In the genomic region with DNA sequence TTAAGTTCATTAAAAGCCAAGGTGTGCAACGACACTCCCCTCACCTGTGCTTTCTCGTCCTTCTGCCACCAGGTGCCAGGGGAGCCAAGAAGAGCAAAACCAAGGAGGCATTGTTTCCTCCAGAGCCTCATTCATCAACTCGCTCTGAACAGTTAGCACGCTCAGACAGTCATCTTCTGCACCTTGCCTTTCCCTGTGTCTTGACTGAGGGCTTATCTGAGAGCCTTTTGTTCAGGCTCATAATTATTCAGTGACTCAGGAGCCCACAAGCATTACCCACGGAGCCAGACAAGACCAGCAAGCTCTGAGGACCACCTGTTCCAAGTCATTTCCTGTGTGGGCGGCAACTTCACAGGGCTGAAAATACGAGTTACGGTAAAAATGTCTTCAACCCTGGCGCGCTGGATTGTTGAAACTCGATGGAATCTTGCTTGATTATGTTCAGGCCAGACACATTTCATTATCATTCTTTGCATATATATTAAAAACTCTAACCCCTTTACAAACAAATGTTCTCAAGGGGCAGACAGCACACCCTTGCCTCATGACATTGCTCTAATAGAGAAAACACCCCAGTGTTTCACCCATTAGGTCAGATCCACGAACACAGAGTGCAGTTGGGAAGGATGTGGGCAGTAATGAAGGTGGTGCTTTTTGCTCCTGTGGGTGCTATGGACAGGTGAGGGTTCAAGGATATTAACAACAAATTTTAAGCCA, we compare ENCODE assay signal across 9 cellular contexts.
DNase-seq lines count a peak whose midpoint lies in the region; ATAC-seq and TF ChIP-seq lines count a peak whose summit lies in the region.
"Had no signal": no experiment of that assay in that cellular context is flagged by ENCODE, and none has a peak within 500 bp of the region (broad histone marks: within the 10 kb centered on the region; RNA-seq: fewer than 3 reads in every experiment).

No MANE protein-coding gene starts in this region.

- POLR2A ChIA-PET in AG04450 (lab: Yijun Ruan, JAX), result interaction anchor here (0.8 kb wide), 1 partner anchor 118 kb away, joined by 3 read pairs; no protein-coding TSS in a partner anchor

- H3K36me3 Mint-ChIP-seq in activated T-cell treated with anti-CD3 and anti-CD28 coated beads, Interleukin-2, amount 50 U/mL, for 24 hours (ENCODE audit: low read depth), result no peaks in the 10 kb centered on the region
- H3K36me3 Mint-ChIP-seq: brain had no signal

- H2BK5ac ChIP-seq in neuronal stem cell (ENCODE audit: low read length), result no peak overlapping the region

- DNase-seq in AG04450 (ENCODE audit: low read depth, low spot score), result peak; percentile 61
- DNase-seq in NB4 (ENCODE audit: low read depth), result peak; percentile 15
- peak; percentile 73 for DNase-seq in activated T-cell treated with anti-CD3 and anti-CD28 coated beads, Interleukin-2, amount 50 U/mL, for 24 hours
- peak; percentile 99 for DNase-seq in myocyte (ENCODE audit: low read depth)
- DNase-seq in neuronal stem cell (ENCODE audit: low spot score), result no peak
- DNase-seq in NCI-H69 (lab: John Stamatoyannopoulos, UW), result no peak
- no peak for DNase-seq in colonic mucosa

- H3K27me3 Mint-ChIP-seq in activated T-cell treated with anti-CD3 and anti-CD28 coated beads, Interleukin-2, amount 50 U/mL, for 24 hours, result no peaks in the 10 kb centered on the region
- H3K27me3 Mint-ChIP-seq: brain had no signal

- H3K9me3 Mint-ChIP-seq in activated T-cell treated with anti-CD3 and anti-CD28 coated beads, Interleukin-2, amount 50 U/mL, for 24 hours, result no peaks in the 10 kb centered on the region

- no peak overlapping the region for H3K18ac ChIP-seq in neuronal stem cell (ENCODE audit: low read length)

- H3K9me3 ChIP-seq in AG04450 (ENCODE audit: control insufficient read depth, insufficient read depth, low read length) (no peaks in the 10 kb centered on the region; the same call in 1 of the 2 replicates), neuronal stem cell (replicated peaks in 1 of 2; ENCODE audit: control insufficient read depth in 2 of 2, insufficient read depth in 1 of 2, low read depth in 1 of 2, low read length in 2 of 2) (no peaks in the 10 kb centered on the region), colonic mucosa (no peaks in the 10 kb centered on the region)

- H4K91ac ChIP-seq in neuronal stem cell (ENCODE audit: low read depth, low read length, poor library complexity), result no peak overlapping the region

- H3K4me3 ChIP-seq in AG04450 (ENCODE audit: low read depth, low read length), result no peak overlapping the region
- H3K4me3 ChIP-seq in NB4 (ENCODE audit: low read depth, low read length), result no peak overlapping the region
- no peak overlapping the region for H3K4me3 ChIP-seq in neuronal stem cell (ENCODE audit: low read length in 2 of 2)
- no peak overlapping the region for H3K4me3 ChIP-seq in colonic mucosa

- peaks cover 51% of the 10 kb centered on the region for H3K4me1 Mint-ChIP-seq in activated T-cell treated with anti-CD3 and anti-CD28 coated beads, Interleukin-2, amount 50 U/mL, for 24 hours (ENCODE audit: low read depth)

- no peak for TF ChIP-seq POLR2A in NB4 (IDR thresholded peaks at IDR 0.05; ENCODE audit: extremely low read depth, insufficient read length)

- H2BK120ac ChIP-seq in neuronal stem cell (ENCODE audit: low read depth, low read length), result no peak overlapping the region

- H2BK12ac ChIP-seq in neuronal stem cell (ENCODE audit: low read length), result no peak overlapping the region

- no peak for ATAC-seq in GM21360 (IDR thresholded peaks at IDR 0.05; ENCODE audit: unreplicated experiment)

- H3K9ac ChIP-seq in neuronal stem cell (ENCODE audit: low read depth, low read length, poor library complexity), result no peak overlapping the region
- no peak overlapping the region for H3K9ac ChIP-seq in colonic mucosa (ENCODE audit: low read depth in 2 of 2, low read length in 2 of 2)

- no peaks in the 10 kb centered on the region for H3K79me1 ChIP-seq in neuronal stem cell (ENCODE audit: low read depth, low read length)

- no peak overlapping the region for H4K8ac ChIP-seq in neuronal stem cell (ENCODE audit: low read depth, low read length)

- CTCF ChIA-PET in AG04450 (lab: Charles Lee), result interaction anchor here (0.6 to 0.7 kb wide), 2 partner anchors 21 to 212 kb away, joined by 3 to 5 read pairs; no protein-coding TSS in a partner anchor

- WGBS in neuronal stem cell (ENCODE audit: extremely low coverage in 2 of 2, insufficient read length in 2 of 2, insufficient replicate concordance in 1 of 2), 2 donors, result no CpG with 5 or more reads among the region's 12 CpGs

- H3K27ac ChIP-seq in AG04450 (ENCODE audit: low read depth, low read length) (peak overlapping the region; percentile 41), neuronal stem cell (replicated peaks; ENCODE audit: low read length) (no peak overlapping the region), colonic mucosa (no peak overlapping the region)

- H3K4me3 Mint-ChIP-seq in activated T-cell treated with anti-CD3 and anti-CD28 coated beads, Interleukin-2, amount 50 U/mL, for 24 hours, result peak overlapping the region; percentile 69
- H3K4me3 Mint-ChIP-seq: brain had no signal

- H3K27me3 ChIP-seq in AG04450 (ENCODE audit: control insufficient read depth, insufficient read depth, low read length), result no peaks in the 10 kb centered on the region
- no peaks in the 10 kb centered on the region for H3K27me3 ChIP-seq in neuronal stem cell (ENCODE audit: control insufficient read depth in 3 of 3, insufficient read depth in 3 of 3, low read depth in 1 of 3, low read length in 3 of 3)
- H3K27me3 ChIP-seq in colonic mucosa, result no peaks in the 10 kb centered on the region

- H3K27ac Mint-ChIP-seq in activated T-cell treated with anti-CD3 and anti-CD28 coated beads, Interleukin-2, amount 50 U/mL, for 24 hours, result peak overlapping the region; percentile 98

- no peak overlapping the region for H2BK15ac ChIP-seq in neuronal stem cell (ENCODE audit: low read length)

- H3K23ac ChIP-seq in neuronal stem cell (ENCODE audit: low read depth, low read length, poor library complexity), result no peak overlapping the region

- TF ChIP-seq CTCF in AG04450 (IDR thresholded peaks at IDR 0.05; ENCODE audit: low read depth, low read length), result no peak
- no peak for TF ChIP-seq CTCF in NB4 (IDR thresholded peaks at IDR 0.05; ENCODE audit: low read depth, low read length)
- no peak for TF ChIP-seq CTCF in colonic mucosa (IDR thresholded peaks at IDR 0.05)

- H3K4me1 ChIP-seq in neuronal stem cell (ENCODE audit: control insufficient read depth in 2 of 2, insufficient read depth in 1 of 2, low read depth in 1 of 2, low read length in 2 of 2), result peaks cover 0 to 9% of the 10 kb centered on the region in 2 donors
- no peaks in the 10 kb centered on the region for H3K4me1 ChIP-seq in colonic mucosa

- H2AK5ac ChIP-seq in neuronal stem cell (ENCODE audit: low read depth, low read length), result no peak overlapping the region

- H3K4me2 ChIP-seq in neuronal stem cell (ENCODE audit: insufficient read depth, low read length, poor library complexity, severe bottlenecking), result no peak overlapping the region

- no peak overlapping the region for H3K14ac ChIP-seq in neuronal stem cell (ENCODE audit: low read length)

- H3K36me3 ChIP-seq in neuronal stem cell (replicated peaks in 1 of 2; ENCODE audit: control insufficient read depth in 2 of 2, insufficient read depth in 2 of 2, low read length in 2 of 2) (no peaks in the 10 kb centered on the region), colonic mucosa (no peaks in the 10 kb centered on the region)

- intact Hi-C loops in colonic mucosa (cut with DNase I), result no loop called here

- no peak overlapping the region for H3K4ac ChIP-seq in neuronal stem cell (ENCODE audit: low read length)

- no peak overlapping the region for H2AFZ ChIP-seq in neuronal stem cell (ENCODE audit: low read length)

Comparison
In these comparisons a context has a peak if more than half of its experiments do, and no peak if none do; other contexts are left out.
1. DNase-seq: peak in AG04450 (single experiment), NB4 (single experiment), activated T-cell treated with anti-CD3 and anti-CD28 coated beads, Interleukin-2, amount 50 U/mL, for 24 hours (single experiment) and myocyte (single experiment); none in neuronal stem cell (single experiment), NCI-H69 (single experiment) and colonic mucosa (single experiment).